In genomic region chr2:88671786-88672427, GRCh38 we compare ENCODE assay signal across 8 cellular contexts. TPM values are rescaled to one million over a fixed set of nuclear protein-coding genes. Genes with fewer than 3 reads are reported as not detected.
DNase-seq lines count a peak whose midpoint lies in the region; ATAC-seq and TF ChIP-seq lines count a peak whose summit lies in the region.

No MANE protein-coding gene starts in this region.

- no peak overlapping the region for H3K27ac ChIP-seq in naive thymus-derived CD4-positive, alpha-beta T cell (ENCODE audit: low read depth, low read length)

- no peak overlapping the region for H3K4me3 Mint-ChIP-seq in naive thymus-derived CD4-positive, alpha-beta T cell

- ATAC-seq in naive thymus-derived CD4-positive, alpha-beta T cell = peak; percentile 81

- H3K36me3 ChIP-seq in naive thymus-derived CD4-positive, alpha-beta T cell (ENCODE audit: control insufficient read depth in 2 of 3, insufficient read depth in 3 of 3, low read length in 3 of 3) = no peaks in the 10 kb centered on the region

- peak; percentile 79 for DNase-seq in AG20443 (ENCODE audit: low spot score)
- peak; percentile 39 for DNase-seq in SHP77 treated with DMSO at 0.1 percent for 48 hours (lab: John Stamatoyannopoulos, UW)
- peak; percentile 73 for DNase-seq in epithelial cell of esophagus (ENCODE audit: low read depth)
- peak in 6 of 9 donors; percentile 31 to 47 (median 45) for DNase-seq in naive thymus-derived CD4-positive, alpha-beta T cell
- DNase-seq in cortex of kidney (lab: John Stamatoyannopoulos, UW) = no peak
- DNase-seq in HPDE6-E6E7 (ENCODE audit: extremely low spot score) = no peak

- intact Hi-C loops in naive thymus-derived CD4-positive, alpha-beta T cell (cut with micrococcal nuclease) = loop anchor here (1.0 to 10.0 kb wide), 5 partner anchors 45 to 610 kb away; partner anchors contain the start of gene EIF2AK3 (in 1 of the 2)

- peak; percentile 80 for TF ChIP-seq CTCF in GM12872 (IDR thresholded peaks at IDR 0.05; ENCODE audit: insufficient read depth, low read depth, low read length)
- peak; percentile 87 for TF ChIP-seq CTCF in LNCAP (IDR thresholded peaks at IDR 0.05)
- peak; percentile 83 for TF ChIP-seq CTCF in epithelial cell of esophagus (IDR thresholded peaks at IDR 0.05; ENCODE audit: insufficient read depth, low read depth, low read length, missing control alignments)

- H3K4me1 ChIP-seq in naive thymus-derived CD4-positive, alpha-beta T cell (ENCODE audit: control insufficient read depth in 2 of 2, insufficient read depth in 2 of 2, low read length in 2 of 2) = no peaks in the 10 kb centered on the region

- POLR2A ChIA-PET in naive thymus-derived CD4-positive, alpha-beta T cell (lab: Charles Lee) = no interaction called here

- no peak overlapping the region for H3K27ac Mint-ChIP-seq in naive thymus-derived CD4-positive, alpha-beta T cell

- H3K36me3 Mint-ChIP-seq in naive thymus-derived CD4-positive, alpha-beta T cell = no peaks in the 10 kb centered on the region

- no peaks in the 10 kb centered on the region for H3K9me3 ChIP-seq in naive thymus-derived CD4-positive, alpha-beta T cell (ENCODE audit: control insufficient read depth in 2 of 3, low read length in 3 of 3)

- peaks cover 0 to 5% (median 0%) of the 10 kb centered on the region in 5 donors for H3K27me3 Mint-ChIP-seq in naive thymus-derived CD4-positive, alpha-beta T cell

- H3K4me3 ChIP-seq in epithelial cell of esophagus (ENCODE audit: low read length) = no peak overlapping the region
- no peak overlapping the region for H3K4me3 ChIP-seq in naive thymus-derived CD4-positive, alpha-beta T cell (ENCODE audit: low read length)

- peaks cover 0 to 6% (median 0%) of the 10 kb centered on the region in 7 donors for H3K4me1 Mint-ChIP-seq in naive thymus-derived CD4-positive, alpha-beta T cell

- no peaks in the 10 kb centered on the region for H3K27me3 ChIP-seq in naive thymus-derived CD4-positive, alpha-beta T cell (ENCODE audit: control insufficient read depth in 2 of 2, insufficient read depth in 2 of 2, low read length in 2 of 2)

- CTCF ChIA-PET in naive thymus-derived CD4-positive, alpha-beta T cell (lab: Charles Lee) = interaction anchor here (0.6 to 5.9 kb wide), 8 partner anchors 20 to 80 kb away, joined by 3 to 66 read pairs (median 3); no protein-coding TSS in a partner anchor

- no peaks in the 10 kb centered on the region for H3K9me3 Mint-ChIP-seq in naive thymus-derived CD4-positive, alpha-beta T cell

RNA-seq across cellular contexts. Expression of gene RPIA, which starts 19.6 kb away (rescaled TPM):
- 10 to 100 TPM; 16.4 to 38.4 (median 23.1) TPM for total RNA-seq in naive thymus-derived CD4-positive, alpha-beta T cell
- 10 to 100 TPM; 60.2 to 65.3 TPM for polyA plus RNA-seq in naive thymus-derived CD4-positive, alpha-beta T cell

RNA-seq across cellular contexts. Expression of gene EIF2AK3, which starts 44.6 kb away (rescaled TPM):
- total RNA-seq in naive thymus-derived CD4-positive, alpha-beta T cell = 10 to 100 TPM; 26.1 to 36.5 (median 28.6) TPM
- 10 to 100 TPM in 1 of 2 donors, 1 to 10 TPM in 1; 3.2 to 11.2 TPM for polyA plus RNA-seq in naive thymus-derived CD4-positive, alpha-beta T cell

Comparison
In these comparisons a context has a peak if more than half of its experiments do, and no peak if none do; other contexts are left out.
1. DNase-seq: peak in AG20443 (single experiment), SHP77 treated with DMSO at 0.1 percent for 48 hours (single experiment), epithelial cell of esophagus (single experiment) and naive thymus-derived CD4-positive, alpha-beta T cell (6 of 9); none in cortex of kidney (single experiment) and HPDE6-E6E7 (single experiment).
2. Peak in every context shown above with its lines, with median percentiles within 50 percentile points of each other: CTCF ChIP-seq.